In genomic region chr3:10892622-10893021, GRCh38 we compare ENCODE assay signal across 9 cellular contexts.
"Had no signal": no experiment of that assay in that cellular context is flagged by ENCODE, and none has a peak within 500 bp of the region (broad histone marks: within the 10 kb centered on the region; RNA-seq: fewer than 3 reads in every experiment).

No MANE protein-coding gene starts in this region.

- H3K27ac ChIP-seq: GM23248 had no signal

- DNase-seq: GM23248, GOT3, H7, HFFc6, IMR-90, KG1 had no signal

- H3K9ac ChIP-seq: GM23248 had no signal

- H3K4me1 ChIP-seq: HAP-1 had no signal

- H3K36me3 ChIP-seq: HAP-1 had no signal

- FAIRE-seq: HTR-8/SVneo had no signal

- H3K4me3 ChIP-seq: GM23248, HAP-1, K562 had no signal
